In the genomic region with DNA sequence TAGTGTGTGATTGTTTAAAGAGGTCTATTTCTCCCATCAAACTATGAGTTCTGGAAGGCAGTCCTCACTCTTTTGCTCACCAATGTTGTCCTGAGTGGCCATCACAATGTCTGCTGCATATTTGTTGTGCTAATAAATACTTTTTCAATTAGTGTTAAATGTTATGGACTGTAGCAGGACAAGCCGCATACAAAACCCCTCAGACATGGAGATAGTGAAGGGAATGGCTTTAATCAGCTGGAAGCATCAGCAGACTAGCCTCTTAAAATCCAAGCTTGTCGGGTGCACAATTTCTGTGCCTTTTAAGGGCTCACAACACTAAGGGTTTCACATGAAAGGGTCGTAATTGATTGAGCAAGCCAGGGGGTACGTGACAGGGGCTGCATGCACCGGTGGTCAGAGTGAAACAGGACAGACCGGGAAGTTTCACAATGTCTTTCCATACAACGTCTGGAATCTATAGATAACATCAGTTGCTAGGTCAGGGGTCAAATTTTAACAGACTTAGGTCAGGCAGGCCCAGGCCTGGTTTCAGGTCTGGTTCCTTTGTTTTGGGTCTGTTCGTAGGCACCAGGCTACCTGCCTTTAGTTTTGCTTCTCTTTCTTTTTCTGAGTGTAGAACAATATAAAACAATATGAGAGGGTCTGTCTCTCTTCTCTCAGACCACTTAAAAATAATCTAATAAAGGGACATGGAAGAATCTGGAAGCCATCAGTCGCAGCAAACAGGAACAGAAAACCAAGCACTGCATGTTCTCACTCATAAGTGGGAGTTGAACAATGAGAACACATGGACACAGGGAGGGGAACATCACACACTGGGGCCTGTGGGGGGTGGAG, we compare ENCODE assay signal across 24 cellular contexts.
"Had no signal": no experiment of that assay in that cellular context is flagged by ENCODE, and none has a peak within 500 bp of the region (broad histone marks: within the 10 kb centered on the region; RNA-seq: fewer than 3 reads in every experiment).

No MANE protein-coding gene starts in this region.

- H3K9me3 Mint-ChIP-seq: activated CD4-positive, alpha-beta memory T cell treated with anti-CD3 and anti-CD28 coated beads for 36 hours; activated naive CD8-positive, alpha-beta T cell treated with anti-CD3 and anti-CD28 coated beads, Interleukin-2, amount 10 ng/mL, durations not matched to agents 7 days and 5 days; memory B cell; neural crest cell had no signal

- H3K4me1 Mint-ChIP-seq: activated naive CD8-positive, alpha-beta T cell treated with anti-CD3 and anti-CD28 coated beads, Interleukin-2, amount 10 ng/mL, durations not matched to agents 7 days and 5 days; memory B cell; naive B cell; T-helper 17 cell had no signal

- H3K4me1 ChIP-seq: breast epithelium, gastroesophageal sphincter, sigmoid colon, upper lobe of left lung had no signal

- H3K4me3 Mint-ChIP-seq: activated CD4-positive, alpha-beta memory T cell treated with anti-CD3 and anti-CD28 coated beads for 36 hours; activated naive CD4-positive, alpha-beta T cell treated with anti-CD3 and anti-CD28 coated beads for 36 hours; activated naive CD8-positive, alpha-beta T cell treated with anti-CD3 and anti-CD28 coated beads, Interleukin-2, amount 10 ng/mL, durations not matched to agents 7 days and 5 days; memory B cell; naive B cell; neural crest cell; T-helper 17 cell had no signal

- H3K27me3 ChIP-seq: breast epithelium, gastroesophageal sphincter, sigmoid colon, upper lobe of left lung had no signal

- H3K9me3 ChIP-seq: breast epithelium, gastroesophageal sphincter, thoracic aorta, upper lobe of left lung had no signal

- H3K36me3 ChIP-seq: breast epithelium, gastroesophageal sphincter, sigmoid colon, thoracic aorta, upper lobe of left lung had no signal

- ATAC-seq: gastroesophageal sphincter, left cardiac atrium, T-helper 17 cell had no signal

- H3K4me3 ChIP-seq: breast epithelium, gastroesophageal sphincter, sigmoid colon, thoracic aorta, upper lobe of left lung had no signal

- DNase-seq: activated CD4-positive, alpha-beta memory T cell treated with anti-CD3 and anti-CD28 coated beads for 36 hours; activated CD4-positive, alpha-beta T cell treated with anti-CD3 and anti-CD28 coated beads for 48 hours; activated CD4-positive, CD25-positive, alpha-beta regulatory T cell; activated effector memory CD4-positive, alpha-beta T cell treated with Interleukin-2 at 50 U/mL for 16 hours; activated naive CD4-positive, alpha-beta T cell treated with anti-CD3 and anti-CD28 coated beads for 36 hours; activated naive CD8-positive, alpha-beta T cell treated with anti-CD3 and anti-CD28 coated beads, Interleukin-2, amount 10 ng/mL, durations not matched to agents 7 days and 5 days; activated T-cell treated with anti-CD3 and anti-CD28 coated beads, Interleukin-2, amount 50 U/mL, for 48 hours; amniotic stem cell; cortex of kidney; head of caudate nucleus; left cardiac atrium; naive B cell; occipital lobe; sigmoid colon; stimulated activated CD4-positive, alpha-beta T cell treated with anti-CD3 and anti-CD28 coated beads, Interleukin-4, amount 100 ng/mL, for 1 hour; stimulated activated naive CD4-positive, alpha-beta T cell; T-helper 17 cell; upper lobe of left lung had no signal

- H3K27ac Mint-ChIP-seq: activated CD4-positive, alpha-beta memory T cell treated with anti-CD3 and anti-CD28 coated beads for 36 hours; activated naive CD4-positive, alpha-beta T cell treated with anti-CD3 and anti-CD28 coated beads for 36 hours; activated naive CD8-positive, alpha-beta T cell treated with anti-CD3 and anti-CD28 coated beads, Interleukin-2, amount 10 ng/mL, durations not matched to agents 7 days and 5 days; memory B cell; naive B cell; T-helper 17 cell had no signal

- H3K27ac ChIP-seq: breast epithelium, epithelial cell of prostate, gastroesophageal sphincter, sigmoid colon, thoracic aorta, upper lobe of left lung had no signal

- H3K36me3 Mint-ChIP-seq: activated CD4-positive, alpha-beta memory T cell treated with anti-CD3 and anti-CD28 coated beads for 36 hours; activated naive CD8-positive, alpha-beta T cell treated with anti-CD3 and anti-CD28 coated beads, Interleukin-2, amount 10 ng/mL, durations not matched to agents 7 days and 5 days; memory B cell; naive B cell had no signal

- H3K27me3 Mint-ChIP-seq: activated CD4-positive, alpha-beta memory T cell treated with anti-CD3 and anti-CD28 coated beads for 36 hours; activated naive CD8-positive, alpha-beta T cell treated with anti-CD3 and anti-CD28 coated beads, Interleukin-2, amount 10 ng/mL, durations not matched to agents 7 days and 5 days; memory B cell; naive B cell; T-helper 17 cell had no signal
